In the genomic region with DNA sequence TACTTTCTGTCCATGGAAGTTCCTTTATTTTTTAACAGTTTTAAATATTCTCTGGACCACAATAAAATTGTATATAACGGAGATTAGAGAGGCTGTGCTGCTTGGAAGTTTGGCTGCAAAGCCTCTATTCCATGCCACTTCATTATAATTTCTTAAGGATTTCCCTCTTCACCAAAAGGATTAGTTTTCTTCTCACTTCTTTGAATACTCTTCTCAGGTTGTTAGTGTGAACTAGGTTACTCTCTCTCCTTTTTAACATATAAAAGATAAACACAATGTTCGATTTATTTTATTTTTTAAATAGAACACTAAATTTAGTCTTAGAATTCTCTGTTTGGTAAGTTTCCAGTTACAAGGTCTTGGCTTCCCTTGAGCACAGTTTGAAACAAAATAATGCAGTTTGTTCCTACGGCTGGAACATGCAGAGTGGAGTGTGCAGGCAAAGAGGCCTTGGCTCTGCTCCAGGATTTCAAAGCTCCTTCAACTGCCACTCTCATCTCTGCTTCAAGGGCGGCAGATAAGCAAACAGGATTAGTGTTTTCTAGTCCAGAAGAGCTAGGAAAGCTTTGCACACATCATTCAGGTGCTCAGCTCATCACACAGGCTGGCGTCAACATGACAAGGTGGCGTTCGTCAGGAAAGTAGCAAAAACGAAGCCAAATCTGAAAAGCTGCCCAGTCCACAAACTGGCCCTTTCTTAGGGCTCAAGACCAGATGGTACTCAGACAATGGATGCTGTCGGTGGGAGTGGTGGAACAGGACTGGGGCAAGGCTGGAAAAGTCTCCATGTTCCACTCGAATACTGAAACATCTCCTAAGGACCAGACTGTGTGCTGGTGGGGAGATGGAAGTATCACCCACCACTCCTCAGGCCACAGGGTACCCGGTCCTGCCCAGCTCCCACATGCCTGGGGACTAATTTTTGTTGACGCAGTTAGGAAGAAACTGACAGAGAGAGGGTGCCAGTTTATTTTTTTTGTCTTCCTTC, we compare ENCODE assay signal across 1 cellular context.
TF ChIP-seq lines count a peak whose summit lies in the region.

No MANE protein-coding gene starts in this region.

TF ChIP-seq in K562, 482 proteins besides CTCF, POLR2A, EP300 and RAD21 (continued from another document):
- TF ChIP-seq ESRRA (IDR thresholded peaks at IDR 0.05; ENCODE audit: borderline replicate concordance, low read depth) (peak; percentile 69; the same call in 1 of the 2 replicates), FOXM1 (IDR thresholded peaks at IDR 0.05; ENCODE audit: low read depth) (peak; percentile 55; the same call in 1 of the 2 replicates), FOXM1 (CRISPR knock-in tag; IDR thresholded peaks at IDR 0.05; ENCODE audit: low read depth) (no peak), SMC3 (conservative IDR thresholded peaks at IDR 0.05; ENCODE audit: insufficient read depth, low read depth, low read length) (no peak), MYBL2 (IDR thresholded peaks at IDR 0.05; ENCODE audit: low read depth) (peak; percentile 83), MYBL2 (CRISPR knock-in tag; IDR thresholded peaks at IDR 0.05; ENCODE audit: borderline replicate concordance) (no peak), CTBP1 (IDR thresholded peaks at IDR 0.05; ENCODE audit: borderline replicate concordance) (peak; percentile 81; the same call in 1 of the 2 replicates), RBM15 (IDR thresholded peaks at IDR 0.05; ENCODE audit: insufficient read depth, low read length) (no peak), KDM1A (IDR thresholded peaks at IDR 0.05) (peak in 1 of 2 experiments; percentile 27; a peak in 1 of 4 replicates), CHD2 (IDR thresholded peaks at IDR 0.05; ENCODE audit: low read depth, low read length) (no peak), ARNT (IDR thresholded peaks at IDR 0.05) (peak in 1 of 2 experiments; percentile 36; a peak in 1 of 4 replicates), CHD1 (IDR thresholded peaks at IDR 0.05; ENCODE audit: low read length) (no peak), ETV6 (IDR thresholded peaks at IDR 0.05; ENCODE audit: borderline replicate concordance in 1 of 2, low read depth in 2 of 2, low read length in 1 of 2) (no peak), ETV6 (CRISPR knock-in tag; IDR thresholded peaks at IDR 0.05; ENCODE audit: borderline replicate concordance) (no peak), ATF1 (CRISPR knock-in tag; IDR thresholded peaks at IDR 0.05) (no peak), ATF1 (tag; IDR thresholded peaks at IDR 0.05) (0 out of 2 replicates have a peak, but pooled peaks have one; percentile 16), RBM17 (IDR thresholded peaks at IDR 0.05; ENCODE audit: borderline replicate concordance, low read depth, low read length) (no peak), ARID1B (IDR thresholded peaks at IDR 0.05) (peak; percentile 31; the same call in 1 of the 2 replicates), TCF7L2 (IDR thresholded peaks at IDR 0.05; ENCODE audit: low read depth, low read length) (peak; percentile 39; the same call in 1 of the 2 replicates), ZNF347 (CRISPR knock-in tag; IDR thresholded peaks at IDR 0.05; ENCODE audit: low read depth) (no peak), POLR3G (IDR thresholded peaks at IDR 0.05; ENCODE audit: extremely low read depth, insufficient read length, insufficient replicate concordance) (no peak), CBFA2T3 (IDR thresholded peaks at IDR 0.05) (peak; percentile 50), SMARCA4 (IDR thresholded peaks at IDR 0.05) (peak; percentile 28; the same call in 1 of the 2 replicates), DPF2 (IDR thresholded peaks at IDR 0.05) (0 out of 2 replicates have a peak, but pooled peaks have one; percentile 29), NFIC (IDR thresholded peaks at IDR 0.05) (peak; percentile 96), HDAC1 (IDR thresholded peaks at IDR 0.05) (peak in 1 of 2 experiments; percentile 47; a peak in 1 of 4 replicates), L3MBTL2 (IDR thresholded peaks at IDR 0.05) (0 out of 2 replicates have a peak, but pooled peaks have one; percentile 24), RCOR1 (IDR thresholded peaks at IDR 0.05; ENCODE audit: borderline replicate concordance in 1 of 2, low read depth in 2 of 2, low read length in 2 of 2) (peak in 1 of 2 experiments; percentile 89; a peak in 2 of 4 replicates)
- TF ChIP-seq, protein P1, sequence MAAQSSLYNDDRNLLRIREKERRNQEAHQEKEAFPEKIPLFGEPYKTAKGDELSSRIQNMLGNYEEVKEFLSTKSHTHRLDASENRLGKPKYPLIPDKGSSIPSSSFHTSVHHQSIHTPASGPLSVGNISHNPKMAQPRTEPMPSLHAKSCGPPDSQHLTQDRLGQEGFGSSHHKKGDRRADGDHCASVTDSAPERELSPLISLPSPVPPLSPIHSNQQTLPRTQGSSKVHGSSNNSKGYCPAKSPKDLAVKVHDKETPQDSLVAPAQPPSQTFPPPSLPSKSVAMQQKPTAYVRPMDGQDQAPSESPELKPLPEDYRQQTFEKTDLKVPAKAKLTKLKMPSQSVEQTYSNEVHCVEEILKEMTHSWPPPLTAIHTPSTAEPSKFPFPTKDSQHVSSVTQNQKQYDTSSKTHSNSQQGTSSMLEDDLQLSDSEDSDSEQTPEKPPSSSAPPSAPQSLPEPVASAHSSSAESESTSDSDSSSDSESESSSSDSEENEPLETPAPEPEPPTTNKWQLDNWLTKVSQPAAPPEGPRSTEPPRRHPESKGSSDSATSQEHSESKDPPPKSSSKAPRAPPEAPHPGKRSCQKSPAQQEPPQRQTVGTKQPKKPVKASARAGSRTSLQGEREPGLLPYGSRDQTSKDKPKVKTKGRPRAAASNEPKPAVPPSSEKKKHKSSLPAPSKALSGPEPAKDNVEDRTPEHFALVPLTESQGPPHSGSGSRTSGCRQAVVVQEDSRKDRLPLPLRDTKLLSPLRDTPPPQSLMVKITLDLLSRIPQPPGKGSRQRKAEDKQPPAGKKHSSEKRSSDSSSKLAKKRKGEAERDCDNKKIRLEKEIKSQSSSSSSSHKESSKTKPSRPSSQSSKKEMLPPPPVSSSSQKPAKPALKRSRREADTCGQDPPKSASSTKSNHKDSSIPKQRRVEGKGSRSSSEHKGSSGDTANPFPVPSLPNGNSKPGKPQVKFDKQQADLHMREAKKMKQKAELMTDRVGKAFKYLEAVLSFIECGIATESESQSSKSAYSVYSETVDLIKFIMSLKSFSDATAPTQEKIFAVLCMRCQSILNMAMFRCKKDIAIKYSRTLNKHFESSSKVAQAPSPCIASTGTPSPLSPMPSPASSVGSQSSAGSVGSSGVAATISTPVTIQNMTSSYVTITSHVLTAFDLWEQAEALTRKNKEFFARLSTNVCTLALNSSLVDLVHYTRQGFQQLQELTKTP (IDR thresholded peaks at IDR 0.05; ENCODE audit: low read depth in 1 of 2, partially characterized antibody in 2 of 2), result peak in 1 of 2 experiments; percentile 21
- TF ChIP-seq, protein P2, sequence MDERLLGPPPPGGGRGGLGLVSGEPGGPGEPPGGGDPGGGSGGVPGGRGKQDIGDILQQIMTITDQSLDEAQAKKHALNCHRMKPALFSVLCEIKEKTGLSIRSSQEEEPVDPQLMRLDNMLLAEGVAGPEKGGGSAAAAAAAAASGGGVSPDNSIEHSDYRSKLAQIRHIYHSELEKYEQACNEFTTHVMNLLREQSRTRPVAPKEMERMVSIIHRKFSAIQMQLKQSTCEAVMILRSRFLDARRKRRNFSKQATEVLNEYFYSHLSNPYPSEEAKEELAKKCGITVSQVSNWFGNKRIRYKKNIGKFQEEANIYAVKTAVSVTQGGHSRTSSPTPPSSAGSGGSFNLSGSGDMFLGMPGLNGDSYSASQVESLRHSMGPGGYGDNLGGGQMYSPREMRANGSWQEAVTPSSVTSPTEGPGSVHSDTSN (CRISPR knock-in tag; IDR thresholded peaks at IDR 0.05; ENCODE audit: low read depth), result no peak
- TF ChIP-seq, protein P2 (tag; conservative IDR thresholded peaks at IDR 0.05; ENCODE audit: low read depth), result peak; percentile 46; the same call in 1 of the 2 replicates
TF ChIP-seq in K562: peak in this region for 25.
